ENCODE assay signal across 10 cellular contexts in genomic region chr4:57080781-57081650, GRCh38. TPM values are rescaled to one million over a fixed set of nuclear protein-coding genes. Genes with fewer than 3 reads are reported as not detected.
DNase-seq lines count a peak whose midpoint lies in the region; ATAC-seq lines count a peak whose summit lies in the region.
"Had no signal": no experiment of that assay in that cellular context is flagged by ENCODE, and none has a peak within 500 bp of the region (broad histone marks: within the 10 kb centered on the region; RNA-seq: fewer than 3 reads in every experiment).

No MANE protein-coding gene starts in this region.

- peak; percentile 68 for DNase-seq in HS-5 (ENCODE audit: low read depth)
- DNase-seq in cerebellar cortex (ENCODE audit: low spot score), result peak; percentile 16
- no peak for DNase-seq in left lobe of liver (ENCODE audit: low spot score)
- DNase-seq in activated CD4-positive, CD25-positive, alpha-beta regulatory T cell (lab: John Stamatoyannopoulos, UW), result no peak
- no peak for DNase-seq in activated naive CD8-positive, alpha-beta T cell treated with anti-CD3 and anti-CD28 coated beads, Interleukin-2, amount 50 U/mL, for 24 hours
- DNase-seq in NCI-H524 treated with DMSO at 0.1 percent for 48 hours (lab: John Stamatoyannopoulos, UW), result no peak
- DNase-seq: NCI-H1092 had no signal

- H3K27me3 Mint-ChIP-seq in activated naive CD8-positive, alpha-beta T cell treated with anti-CD3 and anti-CD28 coated beads, Interleukin-2, amount 50 U/mL, for 24 hours, result peaks cover 6% of the 10 kb centered on the region

- H3K27ac ChIP-seq in temporal lobe (ENCODE audit: low read depth, low read length), result peak overlapping the region; percentile 69

- no peak overlapping the region for H3K4me3 Mint-ChIP-seq in activated naive CD8-positive, alpha-beta T cell treated with anti-CD3 and anti-CD28 coated beads, Interleukin-2, amount 50 U/mL, for 24 hours

- no peaks in the 10 kb centered on the region for H3K4me1 Mint-ChIP-seq in activated naive CD8-positive, alpha-beta T cell treated with anti-CD3 and anti-CD28 coated beads, Interleukin-2, amount 50 U/mL, for 24 hours

- H3K9me3 Mint-ChIP-seq in activated naive CD8-positive, alpha-beta T cell treated with anti-CD3 and anti-CD28 coated beads, Interleukin-2, amount 50 U/mL, for 24 hours, result no peaks in the 10 kb centered on the region

- ATAC-seq in left lobe of liver (peak; percentile 46), HG02870 (IDR thresholded peaks at IDR 0.05; ENCODE audit: unreplicated experiment) (no peak)
- no peak for ATAC-seq in activated naive CD8-positive, alpha-beta T cell treated with anti-CD3 and anti-CD28 coated beads, Interleukin-2, amount 50 U/mL, for 24 hours

- no peaks in the 10 kb centered on the region for H3K36me3 Mint-ChIP-seq in activated naive CD8-positive, alpha-beta T cell treated with anti-CD3 and anti-CD28 coated beads, Interleukin-2, amount 50 U/mL, for 24 hours (ENCODE audit: low read depth)

- H3K27ac Mint-ChIP-seq in activated naive CD8-positive, alpha-beta T cell treated with anti-CD3 and anti-CD28 coated beads, Interleukin-2, amount 50 U/mL, for 24 hours, result no peak overlapping the region

RNA-seq across cellular contexts. Expression of gene IGFBP7, which starts 29.2 kb away (rescaled TPM):
- total RNA-seq in left lobe of liver (68.7 TPM), temporal lobe (42.0 TPM)
- total RNA-seq: activated CD8-positive, alpha-beta memory T cell treated with anti-CD3 and anti-CD28 coated beads for 36 hours had no signal

Comparison
In these comparisons a context has a peak if more than half of its experiments do, and no peak if none do; other contexts are left out.
1. DNase-seq: peak in HS-5 (single experiment) and cerebellar cortex (single experiment); none in left lobe of liver (single experiment), activated CD4-positive, CD25-positive, alpha-beta regulatory T cell (0 of 4), activated naive CD8-positive, alpha-beta T cell treated with anti-CD3 and anti-CD28 coated beads, Interleukin-2, amount 50 U/mL, for 24 hours (single experiment) and NCI-H524 treated with DMSO at 0.1 percent for 48 hours (single experiment).